ENCODE assay signal across 8 cellular contexts in the genomic region with DNA sequence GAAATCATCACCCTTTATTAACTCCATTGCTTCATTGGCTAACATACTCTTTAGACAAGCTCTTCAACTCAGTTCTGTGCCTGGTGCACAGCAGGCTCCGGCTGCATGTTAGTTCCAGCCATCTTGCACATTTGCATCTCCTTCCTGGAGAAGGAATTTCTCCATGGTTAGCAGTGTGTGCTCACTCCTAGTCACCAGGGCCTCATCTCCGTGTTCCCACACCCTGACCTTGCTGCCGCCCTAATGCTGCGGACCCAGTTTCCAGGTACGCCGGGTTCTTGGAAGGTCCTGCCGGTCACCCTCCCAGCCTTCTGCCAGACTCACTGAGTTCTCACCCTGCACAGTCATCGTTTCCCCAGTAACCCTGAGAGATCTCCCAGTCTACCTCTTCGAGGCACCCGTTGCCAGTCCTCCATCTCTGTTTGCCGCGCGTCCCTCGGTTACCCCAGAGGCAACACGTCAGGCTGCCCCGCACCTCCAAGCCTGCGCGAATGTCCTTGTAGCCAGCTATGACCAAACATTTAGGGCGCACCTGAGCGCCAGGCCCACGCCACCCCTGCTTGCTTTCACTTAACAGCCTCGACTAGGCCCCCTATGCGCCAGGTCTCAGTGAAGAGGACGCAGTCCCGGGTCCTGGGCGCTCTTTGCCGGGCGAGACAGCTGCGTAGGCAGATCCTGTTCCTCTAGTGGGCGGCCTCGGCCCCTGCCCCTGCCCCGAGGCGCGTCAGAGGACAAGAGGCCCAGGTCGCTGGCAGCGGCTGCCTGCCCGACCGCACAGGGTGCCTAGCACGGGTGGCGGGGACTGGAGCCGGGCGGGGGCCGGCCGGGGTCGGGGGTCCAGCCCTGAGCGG. TPM values are rescaled to one million over a fixed set of nuclear protein-coding genes. Genes with fewer than 3 reads are reported as not detected.
DNase-seq lines count a peak whose midpoint lies in the region; ATAC-seq and TF ChIP-seq lines count a peak whose summit lies in the region.

No MANE protein-coding gene starts in this region.

- no peaks in the 10 kb centered on the region for H3K36me3 Mint-ChIP-seq in CD4-positive, CD25-positive, alpha-beta regulatory T cell
- peaks cover 0 to 4% (median 0%) of the 10 kb centered on the region in 3 donors for H3K36me3 Mint-ChIP-seq in naive thymus-derived CD8-positive, alpha-beta T cell

- H3K4me3 Mint-ChIP-seq in CD4-positive, CD25-positive, alpha-beta regulatory T cell: peak overlapping the region; percentile 92 to 99 (median 96)
- peak overlapping the region; percentile 93 to 100 (median 98) for H3K4me3 Mint-ChIP-seq in naive thymus-derived CD8-positive, alpha-beta T cell

- TF ChIP-seq CTCF in Panc1 (IDR thresholded peaks at IDR 0.05) (no peak), fibroblast of lung (conservative IDR thresholded peaks at IDR 0.05 in 1 of 2, IDR thresholded peaks at IDR 0.05 in 1 of 2; ENCODE audit: low read depth in 1 of 2, low read length in 2 of 2) (no peak)

- peaks cover 41 to 74% (median 57%) of the 10 kb centered on the region in 4 donors for H3K4me1 Mint-ChIP-seq in CD4-positive, CD25-positive, alpha-beta regulatory T cell
- peaks cover 48 to 73% (median 68%) of the 10 kb centered on the region in 4 donors for H3K4me1 Mint-ChIP-seq in naive thymus-derived CD8-positive, alpha-beta T cell

- H3K36me3 ChIP-seq in CD4-positive, CD25-positive, alpha-beta regulatory T cell (ENCODE audit: control insufficient read depth, insufficient read depth, low read length): no peaks in the 10 kb centered on the region
- H3K36me3 ChIP-seq in Panc1 (ENCODE audit: control insufficient read depth, insufficient read depth, low read length) (no peaks in the 10 kb centered on the region; the same call in 1 of the 2 replicates), fibroblast of lung (ENCODE audit: control insufficient read depth, insufficient read depth, low read length) (no peaks in the 10 kb centered on the region)

- intact Hi-C loops in Panc1 (cut with micrococcal nuclease; ENCODE audit: unreplicated experiment): no loop called here

- peak overlapping the region; percentile 88 for H3K9ac ChIP-seq in fibroblast of lung (ENCODE audit: insufficient read depth, low read length)

- peaks cover 39% of the 10 kb centered on the region for H3K79me2 ChIP-seq in fibroblast of lung (ENCODE audit: control insufficient read depth, insufficient read depth, low read length)

- no peaks in the 10 kb centered on the region for H4K20me1 ChIP-seq in fibroblast of lung (ENCODE audit: control insufficient read depth, extremely low read depth, insufficient read depth, low read length)

- H2AFZ ChIP-seq in fibroblast of lung (ENCODE audit: low read length): peak overlapping the region; percentile 87

- no peaks in the 10 kb centered on the region for H3K27me3 ChIP-seq in CD4-positive, CD25-positive, alpha-beta regulatory T cell (ENCODE audit: control insufficient read depth, insufficient read depth, low read length)
- H3K27me3 ChIP-seq in Panc1 (ENCODE audit: control insufficient read depth, insufficient read depth, low read length) (no peaks in the 10 kb centered on the region), fibroblast of lung (ENCODE audit: control insufficient read depth, insufficient read depth, low read length) (no peaks in the 10 kb centered on the region)

- peak overlapping the region; percentile 77 for H3K4me3 ChIP-seq in CD4-positive, CD25-positive, alpha-beta regulatory T cell (ENCODE audit: low read depth, low read length)
- H3K4me3 ChIP-seq in Panc1 (ENCODE audit: low read depth in 2 of 2, low read length in 2 of 2) (peak overlapping the region; percentile 59 to 73), fibroblast of lung (replicated peaks in 1 of 4; ENCODE audit: control extremely low read depth in 1 of 4, insufficient read depth in 1 of 4, low read depth in 3 of 4, low read length in 4 of 4) (peak overlapping the region; percentile 67 to 78 (median 72))

- H3K4me2 ChIP-seq in fibroblast of lung (ENCODE audit: extremely low read depth, insufficient read depth, low read length): peak overlapping the region; percentile 97

- peak overlapping the region; percentile 86 for H3K27ac ChIP-seq in CD4-positive, CD25-positive, alpha-beta regulatory T cell (ENCODE audit: insufficient read depth, low read length, poor library complexity, severe bottlenecking)
- H3K27ac ChIP-seq in Panc1 (ENCODE audit: low read length) (peak overlapping the region; percentile 80), fibroblast of lung (ENCODE audit: insufficient read depth, low read length) (peak overlapping the region; percentile 92)

- in situ Hi-C loops in Panc1 (cut with HindIII; ENCODE audit: low pct_unique_long_range_greater_than_20kb, low sequenced_read_pairs): no loop called here

- peak overlapping the region; percentile 99 to 100 (median 99) for H3K27ac Mint-ChIP-seq in CD4-positive, CD25-positive, alpha-beta regulatory T cell
- peak overlapping the region; percentile 98 to 100 (median 99) for H3K27ac Mint-ChIP-seq in naive thymus-derived CD8-positive, alpha-beta T cell

- no peaks in the 10 kb centered on the region for H3K9me3 ChIP-seq in CD4-positive, CD25-positive, alpha-beta regulatory T cell (ENCODE audit: control insufficient read depth in 2 of 2, low read length in 2 of 2)
- no peaks in the 10 kb centered on the region for H3K9me3 ChIP-seq in Panc1 (ENCODE audit: control insufficient read depth, insufficient read depth, low read depth, low read length)
- H3K9me3 ChIP-seq in fibroblast of lung (ENCODE audit: control insufficient read depth, insufficient read depth, low read depth, low read length): no peaks in the 10 kb centered on the region

- CTCF ChIA-PET in Panc1 (lab: Charles Lee): interaction anchor here (0.7 kb wide), 1 partner anchor 23 kb away, joined by 6 read pairs; no protein-coding TSS in a partner anchor

- peak; percentile 61 for ATAC-seq in CD4-positive, CD25-positive, alpha-beta regulatory T cell (ENCODE audit: low read depth in 2 of 2)
- ATAC-seq in GM19328 (IDR thresholded peaks at IDR 0.05; ENCODE audit: unreplicated experiment) (peak; percentile 41), HG03460 (IDR thresholded peaks at IDR 0.05; ENCODE audit: unreplicated experiment) (peak; percentile 41), Panc1 (peak; percentile 80)
- peak; percentile 70 to 75 for ATAC-seq in naive thymus-derived CD8-positive, alpha-beta T cell
- peak; percentile 75 for ATAC-seq in stimulated activated naive CD8-positive, alpha-beta T cell treated with anti-CD3 and anti-CD28 coated beads, Interleukin-15, Interleukin-2, amounts not matched to agents 100 U/mL and 50 U/mL, for 24 hours

- no peaks in the 10 kb centered on the region for H3K27me3 Mint-ChIP-seq in CD4-positive, CD25-positive, alpha-beta regulatory T cell
- H3K27me3 Mint-ChIP-seq in naive thymus-derived CD8-positive, alpha-beta T cell: no peaks in the 10 kb centered on the region

- POLR2A ChIA-PET in Panc1 (lab: Charles Lee): interaction anchor here (0.5 to 0.7 kb wide), 3 partner anchors 26 to 206 kb away, joined by 3 to 15 read pairs (median 5); no protein-coding TSS in a partner anchor
- POLR2A ChIA-PET in naive thymus-derived CD8-positive, alpha-beta T cell (lab: Charles Lee): interaction anchor here (0.6 to 11.5 kb wide), 13 partner anchors 12 to 160 kb away, joined by 3 to 434 read pairs (median 5); a partner anchor contains a TSS

- peak; percentile 69 to 81 (median 80) for DNase-seq in CD4-positive, CD25-positive, alpha-beta regulatory T cell
- DNase-seq in Panc1 (ENCODE audit: low read depth, low spot score) (no peak), activated T-helper 1 cell treated with Interleukin-2 at 50 U/mL for 16 hours (ENCODE audit: low read depth) (peak; percentile 58), fibroblast of lung (ENCODE audit: low read depth in 2 of 2) (peak; percentile 58 to 71)
- peak; percentile 63 to 88 (median 76) for DNase-seq in naive thymus-derived CD8-positive, alpha-beta T cell
- peak; percentile 75 for DNase-seq in stimulated activated naive CD8-positive, alpha-beta T cell treated with anti-CD3 and anti-CD28 coated beads, Interleukin-15, Interleukin-2, amounts not matched to agents 100 U/mL and 50 U/mL, for 24 hours

- no peaks in the 10 kb centered on the region for H3K9me3 Mint-ChIP-seq in CD4-positive, CD25-positive, alpha-beta regulatory T cell
- H3K9me3 Mint-ChIP-seq in naive thymus-derived CD8-positive, alpha-beta T cell: no peaks in the 10 kb centered on the region

- BruUV-seq in Panc1 (replicated peaks; lab: Mats Ljungman, UMichigan): no TSS peak

- H3K4me1 ChIP-seq in CD4-positive, CD25-positive, alpha-beta regulatory T cell (ENCODE audit: control insufficient read depth, insufficient read depth, low read length, poor library complexity, severe bottlenecking): peaks cover 48% of the 10 kb centered on the region
- H3K4me1 ChIP-seq in Panc1 (ENCODE audit: control insufficient read depth, insufficient read depth, low read length): peaks cover 27% of the 10 kb centered on the region
- H3K4me1 ChIP-seq in fibroblast of lung (ENCODE audit: control insufficient read depth, extremely low read depth, insufficient read depth, low read length): peaks cover 4% of the 10 kb centered on the region

RNA-seq across cellular contexts. Expression of a gene that starts 0.7 kb away (rescaled TPM):
- total RNA-seq in CD4-positive, CD25-positive, alpha-beta regulatory T cell: 39.8 TPM
- polyA plus RNA-seq in CD4-positive, CD25-positive, alpha-beta regulatory T cell: 1 to 10 TPM; 3.8 to 4.3 (median 4.2) TPM
- total RNA-seq in Panc1 (2021; ENCODE audit: unreplicated experiment): 34.2 TPM
- polyA plus RNA-seq in Panc1 (2012; ENCODE audit: insufficient read length): 25.7 TPM
- total RNA-seq in fibroblast of lung: 3.1 and 5.1 TPM in 2 replicates
- 7.3 and 7.5 TPM in 2 replicates for polyA plus RNA-seq in fibroblast of lung
- 9.1 and 10.4 TPM in 2 replicates for polyA plus RNA-seq in fibroblast of lung (2012)
- 17.6 and 24.5 TPM in 2 replicates for polyA minus RNA-seq in fibroblast of lung (ENCODE audit: low replicate concordance)
- total RNA-seq in naive thymus-derived CD8-positive, alpha-beta T cell: 10 to 100 TPM; 39.6 to 40.7 TPM
- 1 to 10 TPM; 3.2 to 9.4 (median 4.1) TPM for polyA plus RNA-seq in naive thymus-derived CD8-positive, alpha-beta T cell

RNA-seq across cellular contexts. Expression of a gene that starts 31.7 kb away (rescaled TPM):
- 72.9 TPM for total RNA-seq in CD4-positive, CD25-positive, alpha-beta regulatory T cell
- polyA plus RNA-seq in CD4-positive, CD25-positive, alpha-beta regulatory T cell: 100 to 1,000 TPM; 152 to 186 (median 163) TPM
- total RNA-seq in Panc1 (2021; ENCODE audit: unreplicated experiment): 164 TPM
- 132 TPM for polyA plus RNA-seq in Panc1 (2012; ENCODE audit: insufficient read length)
- total RNA-seq in fibroblast of lung: 263 and 300 TPM in 2 replicates
- polyA plus RNA-seq in fibroblast of lung: 243 and 254 TPM in 2 replicates
- polyA plus RNA-seq in fibroblast of lung (2012): 206 and 222 TPM in 2 replicates
- polyA minus RNA-seq in fibroblast of lung (ENCODE audit: low replicate concordance): 45.0 and 50.6 TPM in 2 replicates
- 10 to 100 TPM; 68.3 to 70.6 TPM for total RNA-seq in naive thymus-derived CD8-positive, alpha-beta T cell
- polyA plus RNA-seq in naive thymus-derived CD8-positive, alpha-beta T cell: 100 to 1,000 TPM; 103 to 128 (median 119) TPM
